In genomic region chr6:113635222-113635970, GRCh38 we compare ENCODE assay signal across 18 cellular contexts.
A peak's percentile ranks its signal among the peaks of the same experiment; 100 is the strongest.
DNase-seq lines count a peak whose midpoint lies in the region; ATAC-seq, FAIRE-seq and TF ChIP-seq lines count a peak whose summit lies in the region.
"Had no signal": no experiment of that assay in that cellular context is flagged by ENCODE, and none has a peak within 500 bp of the region (broad histone marks: within the 10 kb centered on the region; RNA-seq: fewer than 3 reads in every experiment).

No MANE protein-coding gene starts in this region.

- no peak overlapping the region for H3K4me3 Mint-ChIP-seq in activated naive CD8-positive, alpha-beta T cell treated with anti-CD3 and anti-CD28 coated beads, Interleukin-2, amount 50 U/mL, for 24 hours
- H3K4me3 Mint-ChIP-seq in activated naive CD8-positive, alpha-beta T cell treated with anti-CD3 and anti-CD28 coated beads for 36 hours = no peak overlapping the region
- no peak overlapping the region for H3K4me3 Mint-ChIP-seq in astrocyte (ENCODE audit: unreplicated experiment)
- H3K4me3 Mint-ChIP-seq in memory B cell = peak overlapping the region; percentile 57
- H3K4me3 Mint-ChIP-seq: activated naive CD8-positive, alpha-beta T cell treated with anti-CD3 and anti-CD28 coated beads, Interleukin-2, amount 10 ng/mL, durations not matched to agents 7 days and 5 days had no signal

- H3K79me2 ChIP-seq in astrocyte (ENCODE audit: insufficient read depth, low read length) = no peaks in the 10 kb centered on the region
- H3K79me2 ChIP-seq: parathyroid adenoma had no signal

- no peaks in the 10 kb centered on the region for H3K36me3 Mint-ChIP-seq in activated naive CD8-positive, alpha-beta T cell treated with anti-CD3 and anti-CD28 coated beads, Interleukin-2, amount 50 U/mL, for 24 hours (ENCODE audit: low read depth)
- no peaks in the 10 kb centered on the region for H3K36me3 Mint-ChIP-seq in activated naive CD8-positive, alpha-beta T cell treated with anti-CD3 and anti-CD28 coated beads for 36 hours
- H3K36me3 Mint-ChIP-seq in astrocyte (ENCODE audit: low read depth, unreplicated experiment) (no peaks in the 10 kb centered on the region), memory B cell (no peaks in the 10 kb centered on the region)
- H3K36me3 Mint-ChIP-seq: activated naive CD8-positive, alpha-beta T cell treated with anti-CD3 and anti-CD28 coated beads, Interleukin-2, amount 10 ng/mL, durations not matched to agents 7 days and 5 days had no signal

- H3K27me3 Mint-ChIP-seq in activated naive CD8-positive, alpha-beta T cell treated with anti-CD3 and anti-CD28 coated beads, Interleukin-2, amount 50 U/mL, for 24 hours = peaks cover 16% of the 10 kb centered on the region
- H3K27me3 Mint-ChIP-seq in activated naive CD8-positive, alpha-beta T cell treated with anti-CD3 and anti-CD28 coated beads for 36 hours = peaks cover 41% of the 10 kb centered on the region
- H3K27me3 Mint-ChIP-seq in astrocyte (ENCODE audit: low read depth, unreplicated experiment) (no peaks in the 10 kb centered on the region), memory B cell (no peaks in the 10 kb centered on the region)

- H3K27ac Mint-ChIP-seq in activated naive CD8-positive, alpha-beta T cell treated with anti-CD3 and anti-CD28 coated beads, Interleukin-2, amount 50 U/mL, for 24 hours = peak overlapping the region; percentile 72
- H3K27ac Mint-ChIP-seq in activated naive CD8-positive, alpha-beta T cell treated with anti-CD3 and anti-CD28 coated beads for 36 hours = no peak overlapping the region
- H3K27ac Mint-ChIP-seq in astrocyte (ENCODE audit: unreplicated experiment) = peak overlapping the region; percentile 4
- H3K27ac Mint-ChIP-seq in memory B cell = peak overlapping the region; percentile 97
- H3K27ac Mint-ChIP-seq: activated naive CD8-positive, alpha-beta T cell treated with anti-CD3 and anti-CD28 coated beads, Interleukin-2, amount 10 ng/mL, durations not matched to agents 7 days and 5 days had no signal

- H3K9me3 ChIP-seq in astrocyte (ENCODE audit: insufficient read depth, low read depth, low read length) (no peaks in the 10 kb centered on the region), subcutaneous abdominal adipose tissue (ENCODE audit: control insufficient read depth in 5 of 5, low read length in 5 of 5) (peaks cover 0 to 2% (median 0%) of the 10 kb centered on the region in 5 donors)
- H3K9me3 ChIP-seq: testis had no signal

- H3K27me3 ChIP-seq in astrocyte (ENCODE audit: insufficient read depth, low read length) (no peaks in the 10 kb centered on the region), subcutaneous abdominal adipose tissue (ENCODE audit: control insufficient read depth in 5 of 5, insufficient read depth in 4 of 5, low read length in 5 of 5) (peaks cover 0 to 2% (median 0%) of the 10 kb centered on the region in 5 donors)
- H3K27me3 ChIP-seq: testis had no signal

- FAIRE-seq in astrocyte (lab: Jason Lieb, UNC) = no peak

- ATAC-seq in activated naive CD8-positive, alpha-beta T cell treated with anti-CD3 and anti-CD28 coated beads, Interleukin-2, amount 50 U/mL, for 24 hours = no peak
- ATAC-seq in memory B cell (ENCODE audit: low read depth) = no peak
- no peak for ATAC-seq in GM19324 (IDR thresholded peaks at IDR 0.05; ENCODE audit: low FRiP score, unreplicated experiment)

- no peak overlapping the region for H3K4me3 ChIP-seq in astrocyte (ENCODE audit: insufficient read depth, low read depth, low read length)
- H3K4me3 ChIP-seq in subcutaneous abdominal adipose tissue (ENCODE audit: low read depth in 1 of 5, low read length in 5 of 5) = no peak overlapping the region
- H3K4me3 ChIP-seq: testis had no signal

- H3K9ac ChIP-seq in astrocyte (ENCODE audit: low read length) (no peak overlapping the region), subcutaneous abdominal adipose tissue (ENCODE audit: low read length in 5 of 5) (no peak overlapping the region)
- H3K9ac ChIP-seq: parathyroid adenoma had no signal

- TF ChIP-seq CTCF in astrocyte (IDR thresholded peaks at IDR 0.05; ENCODE audit: insufficient read depth, low read depth, low read length) = no peak

- no peak overlapping the region for H3K4me2 ChIP-seq in astrocyte (ENCODE audit: low read length)

- DNase-seq in activated naive CD8-positive, alpha-beta T cell treated with anti-CD3 and anti-CD28 coated beads, Interleukin-2, amount 50 U/mL, for 24 hours = no peak
- no peak for DNase-seq in activated naive CD8-positive, alpha-beta T cell treated with anti-CD3 and anti-CD28 coated beads for 36 hours
- no peak for DNase-seq in astrocyte (ENCODE audit: low read depth)
- DNase-seq in memory B cell (ENCODE audit: low spot score in 2 of 2) = no peak
- DNase-seq in NCI-H526 treated with DMSO at 0.1 percent for 48 hours (lab: John Stamatoyannopoulos, UW) = no peak
- no peak for DNase-seq in activated CD4-positive, alpha-beta T cell treated with anti-CD3 and anti-CD28 coated beads, Interleukin-2, amount 50 U/mL, for 48 hours
- DNase-seq: activated CD4-positive, CD25-positive, alpha-beta regulatory T cell treated with anti-CD3 and anti-CD28 coated beads, Interleukin-2, amount 50 U/mL, for 72 hours; activated naive CD8-positive, alpha-beta T cell treated with anti-CD3 and anti-CD28 coated beads, Interleukin-2, amount 10 ng/mL, durations not matched to agents 7 days and 5 days; activated T-cell treated with anti-CD3 and anti-CD28 coated beads for 4 hours; COR-L47; glutamatergic neuron; NCI-H2081 treated with DMSO at 0.1 percent for 48 hours; NCI-H82; T-helper 2 cell; testis had no signal

- H3K4me1 Mint-ChIP-seq in activated naive CD8-positive, alpha-beta T cell treated with anti-CD3 and anti-CD28 coated beads, Interleukin-2, amount 50 U/mL, for 24 hours = peaks cover 41% of the 10 kb centered on the region
- peaks cover 28% of the 10 kb centered on the region for H3K4me1 Mint-ChIP-seq in activated naive CD8-positive, alpha-beta T cell treated with anti-CD3 and anti-CD28 coated beads for 36 hours
- H3K4me1 Mint-ChIP-seq in astrocyte (ENCODE audit: low read depth, unreplicated experiment) (peaks cover 43% of the 10 kb centered on the region), memory B cell (peaks cover 42% of the 10 kb centered on the region)

- no peak overlapping the region for H2AFZ ChIP-seq in astrocyte (ENCODE audit: low read depth, low read length)
- H2AFZ ChIP-seq: parathyroid adenoma had no signal

- H3K9me3 Mint-ChIP-seq in activated naive CD8-positive, alpha-beta T cell treated with anti-CD3 and anti-CD28 coated beads, Interleukin-2, amount 50 U/mL, for 24 hours = no peaks in the 10 kb centered on the region
- no peaks in the 10 kb centered on the region for H3K9me3 Mint-ChIP-seq in activated naive CD8-positive, alpha-beta T cell treated with anti-CD3 and anti-CD28 coated beads for 36 hours
- no peaks in the 10 kb centered on the region for H3K9me3 Mint-ChIP-seq in astrocyte (ENCODE audit: unreplicated experiment)
- no peaks in the 10 kb centered on the region for H3K9me3 Mint-ChIP-seq in memory B cell
- H3K9me3 Mint-ChIP-seq: activated naive CD8-positive, alpha-beta T cell treated with anti-CD3 and anti-CD28 coated beads, Interleukin-2, amount 10 ng/mL, durations not matched to agents 7 days and 5 days had no signal

- H3K4me1 ChIP-seq in astrocyte (ENCODE audit: insufficient read depth, low read length) (peaks cover 41% of the 10 kb centered on the region), subcutaneous abdominal adipose tissue (ENCODE audit: control insufficient read depth in 5 of 5, insufficient read depth in 5 of 5, low read length in 5 of 5) (peaks cover 14 to 49% (median 38%) of the 10 kb centered on the region in 5 donors)
- H3K4me1 ChIP-seq: parathyroid adenoma, testis had no signal

- no peak overlapping the region for H3K27ac ChIP-seq in astrocyte (ENCODE audit: low read depth, low read length)
- peak overlapping the region; percentile 25 for H3K27ac ChIP-seq in subcutaneous abdominal adipose tissue (ENCODE audit: low read depth, low read length)
- H3K27ac ChIP-seq: parathyroid adenoma, testis had no signal

- H3K36me3 ChIP-seq in astrocyte (ENCODE audit: insufficient read depth, low read length) (no peaks in the 10 kb centered on the region), subcutaneous abdominal adipose tissue (ENCODE audit: control insufficient read depth in 5 of 5, insufficient read depth in 5 of 5, low read length in 5 of 5) (no peaks in the 10 kb centered on the region)

- H4K20me1 ChIP-seq in astrocyte (ENCODE audit: insufficient read depth, low read length) = no peaks in the 10 kb centered on the region
